ENCODE assay signal across 21 cellular contexts in the genomic region with DNA sequence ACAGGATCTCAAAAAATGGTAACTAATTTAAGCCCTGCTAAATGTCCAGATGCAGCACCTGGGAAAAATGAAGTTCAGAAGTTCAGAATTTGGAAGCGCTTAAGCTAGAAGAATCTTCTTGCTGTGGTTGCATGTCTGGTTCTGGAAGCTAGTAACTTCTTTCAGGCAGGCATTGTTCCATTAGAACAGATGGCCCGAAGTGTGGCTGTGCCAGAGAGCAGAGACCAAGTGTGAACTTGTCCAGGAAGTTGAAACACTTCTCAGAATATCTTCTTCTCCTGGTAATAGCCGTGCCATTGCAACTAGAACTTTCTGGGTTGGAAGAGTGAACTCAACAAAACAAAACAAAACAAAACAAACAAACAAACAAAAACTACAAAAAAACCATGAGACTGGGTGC.
A peak's percentile ranks its signal among the peaks of the same experiment; 100 is the strongest.
DNase-seq lines count a peak whose midpoint lies in the region; ATAC-seq and TF ChIP-seq lines count a peak whose summit lies in the region.
"Had no signal": no experiment of that assay in that cellular context is flagged by ENCODE, and none has a peak within 500 bp of the region (broad histone marks: within the 10 kb centered on the region; RNA-seq: fewer than 3 reads in every experiment).

No MANE protein-coding gene starts in this region.

- no peak for TF ChIP-seq CTCF in testis (IDR thresholded peaks at IDR 0.05)

- H3K27ac ChIP-seq in testis, result no peak overlapping the region
- H3K27ac ChIP-seq: 22Rv1, upper lobe of right lung, WERI-Rb-1 had no signal

- DNase-seq in NCI-H2171 treated with DMSO at 0.1 percent for 48 hours (lab: John Stamatoyannopoulos, UW) (peak; percentile 39), NCI-H2171 (lab: John Stamatoyannopoulos, UW) (no peak), head of caudate nucleus (peak in 31 of 42 donors; percentile 9 to 72 (median 46)), myocyte (ENCODE audit: low read depth) (peak; percentile 47), testis (peak; percentile 36), AG08396 (ENCODE audit: low spot score) (no peak)
- DNase-seq in activated CD4-positive, alpha-beta T cell treated with anti-CD3 and anti-CD28 coated beads for 48 hours, result no peak
- DNase-seq: activated CD4-positive, alpha-beta T cell treated with anti-CD3 and anti-CD28 coated beads, Interleukin-2, amount 50 U/mL, for 48 hours; activated naive CD4-positive, alpha-beta T cell treated with Interleukin-2 at 50 U/mL for 16 hours; BE2C; COR-L47; GOT3; KBM-7; NCI-H1092; NCI-H526 treated with DMSO at 0.1 percent for 48 hours; occipital lobe; stimulated activated CD4-positive, alpha-beta T cell treated with anti-CD3 and anti-CD28 coated beads, Interleukin-2, amount 100 ng/mL, for 24 hours; upper lobe of right lung; WERI-Rb-1 had no signal

- intact Hi-C loops in head of caudate nucleus (cut with DNase I) (no loop called here), testis (cut with DNase I; ENCODE audit: low total_unique reads) (no loop called here)

- H3K27me3 ChIP-seq in testis, result no peaks in the 10 kb centered on the region
- H3K27me3 ChIP-seq: BE2C, upper lobe of right lung had no signal

- no peak overlapping the region for H3K4me3 ChIP-seq in testis
- H3K4me3 ChIP-seq: upper lobe of right lung had no signal

- H3K36me3 ChIP-seq in testis (ENCODE audit: low read depth, missing control alignments), result no peaks in the 10 kb centered on the region
- H3K36me3 ChIP-seq: BE2C, upper lobe of right lung, WERI-Rb-1 had no signal

- 31 to 60% methylated on average over 3 of the region's 3 CpGs for WGBS in testis, 2 donors

- no peaks in the 10 kb centered on the region for H3K4me1 ChIP-seq in testis
- H3K4me1 ChIP-seq: BE2C, upper lobe of right lung had no signal

- TF ChIP-seq POLR2A in testis (IDR thresholded peaks at IDR 0.05), result no peak

- H3K9me3 ChIP-seq in testis, result no peaks in the 10 kb centered on the region
- H3K9me3 ChIP-seq: BE2C, upper lobe of right lung had no signal

- no peak for ATAC-seq in GM21360 (IDR thresholded peaks at IDR 0.05; ENCODE audit: unreplicated experiment)
- ATAC-seq: upper lobe of right lung had no signal

Comparison
In these comparisons a context has a peak if more than half of its experiments do, and no peak if none do; other contexts are left out.
1. DNase-seq: peak in NCI-H2171 treated with DMSO at 0.1 percent for 48 hours (single experiment), head of caudate nucleus (31 of 42), myocyte (single experiment) and testis (single experiment); none in NCI-H2171 (single experiment), activated CD4-positive, alpha-beta T cell treated with anti-CD3 and anti-CD28 coated beads for 48 hours (single experiment) and AG08396 (single experiment).